In genomic region chr2:74555610-74556103, GRCh38 we compare ENCODE assay signal across 10 cellular contexts. TPM values are rescaled to one million over a fixed set of nuclear protein-coding genes. Genes with fewer than 3 reads are reported as not detected.
DNase-seq lines count a peak whose midpoint lies in the region; ATAC-seq and TF ChIP-seq lines count a peak whose summit lies in the region.
"Had no signal": no experiment of that assay in that cellular context is flagged by ENCODE, and none has a peak within 500 bp of the region (broad histone marks: within the 10 kb centered on the region; RNA-seq: fewer than 3 reads in every experiment).

No MANE protein-coding gene starts in this region.

- ATAC-seq in HG02571 (IDR thresholded peaks at IDR 0.05; ENCODE audit: unreplicated experiment) (no peak), GM21447 (IDR thresholded peaks at IDR 0.05; ENCODE audit: unreplicated experiment) (no peak)

- peak overlapping the region; percentile 65 for H3K4me3 ChIP-seq in SJSA1

- intact Hi-C loops in posterior vena cava (cut with DNase I) = no loop called here

- H3K4me1 Mint-ChIP-seq in glutamatergic neuron (ENCODE audit: low read depth, unreplicated experiment) = peaks cover 17% of the 10 kb centered on the region

- H3K36me3 ChIP-seq in ES-I3 (ENCODE audit: insufficient read depth, low read length) = no peaks in the 10 kb centered on the region
- H3K36me3 ChIP-seq in SJSA1 = peaks cover 13% of the 10 kb centered on the region

- H3K9me3 ChIP-seq in ES-I3 (ENCODE audit: control insufficient read depth, insufficient read depth, low read length) (no peaks in the 10 kb centered on the region), SJSA1 (replicated peaks) (no peaks in the 10 kb centered on the region)

- no peak for TF ChIP-seq CTCF in glutamatergic neuron (IDR thresholded peaks at IDR 0.05; ENCODE audit: partially characterized antibody, unreplicated experiment)

- peaks cover 9% of the 10 kb centered on the region for H3K36me3 Mint-ChIP-seq in glutamatergic neuron (ENCODE audit: unreplicated experiment)

- H3K27ac Mint-ChIP-seq in glutamatergic neuron (ENCODE audit: unreplicated experiment) = no peak overlapping the region

- peak overlapping the region; percentile 92 for H3K4me3 Mint-ChIP-seq in glutamatergic neuron (ENCODE audit: unreplicated experiment)

- peaks cover 28% of the 10 kb centered on the region for H3K27me3 Mint-ChIP-seq in glutamatergic neuron (ENCODE audit: unreplicated experiment)

- peak overlapping the region; percentile 91; the same call in 1 of the 2 replicates for H3K9ac ChIP-seq in ES-I3 (ENCODE audit: low read depth, low read length)

- H3K27me3 ChIP-seq in SJSA1 (replicated peaks) = no peaks in the 10 kb centered on the region

- DNase-seq in SJSA1 (ENCODE audit: low read depth in 1 of 2, low spot score in 2 of 2) (no peak), glutamatergic neuron (no peak), posterior vena cava (ENCODE audit: low spot score) (peak; percentile 80), mucosa of gallbladder (ENCODE audit: low spot score) (no peak), DMS114 treated with DMSO at 0.1 percent for 48 hours (lab: John Stamatoyannopoulos, UW; ENCODE audit: unreplicated experiment) (no peak)
- DNase-seq: activated CD4-positive, CD25-positive, alpha-beta regulatory T cell had no signal

- no peak overlapping the region for H3K27ac ChIP-seq in SJSA1

- H3K9me3 Mint-ChIP-seq in glutamatergic neuron (ENCODE audit: unreplicated experiment) = peaks cover 14% of the 10 kb centered on the region

- H3K4me1 ChIP-seq in ES-I3 (ENCODE audit: insufficient read depth, low read length) (peaks cover 24% of the 10 kb centered on the region), SJSA1 (replicated peaks) (peaks cover 24% of the 10 kb centered on the region)

RNA-seq across cellular contexts. Expression of gene DOK1, which starts 1.1 kb away (rescaled TPM):
- total RNA-seq in SJSA1 (2014; rRNA removed; shearing (Covaris generic)) = 13.6 and 14.4 TPM in 2 replicates
- total RNA-seq in glutamatergic neuron (ENCODE audit: unreplicated experiment) = 14.0 TPM
- total RNA-seq in posterior vena cava = 10 to 100 TPM; 11.0 to 12.2 TPM
- total RNA-seq in mucosa of gallbladder = 31.9 TPM

RNA-seq across cellular contexts. Expression of gene LOXL3, which starts 1.9 kb away (rescaled TPM):
- 10.4 and 14.8 TPM in 2 replicates for total RNA-seq in SJSA1 (2014; rRNA removed; shearing (Covaris generic))
- total RNA-seq in glutamatergic neuron (ENCODE audit: unreplicated experiment) = 64.2 TPM
- total RNA-seq in posterior vena cava = 10 to 100 TPM in 1 of 2 donors, 1 to 10 TPM in 1; 6.1 to 11.8 TPM
- total RNA-seq in mucosa of gallbladder = 15.9 TPM

RNA-seq across cellular contexts. Expression of gene HTRA2, which starts 25.9 kb away (rescaled TPM):
- 28.3 and 36.8 TPM in 2 replicates for total RNA-seq in SJSA1 (2014; rRNA removed; shearing (Covaris generic))
- total RNA-seq in glutamatergic neuron (ENCODE audit: unreplicated experiment) = 46.7 TPM
- total RNA-seq in posterior vena cava = 10 to 100 TPM; 22.4 to 30.4 TPM
- 31.0 TPM for total RNA-seq in mucosa of gallbladder

RNA-seq across cellular contexts. Expression of gene AUP1, which starts 26.2 kb away (rescaled TPM):
- total RNA-seq in SJSA1 (2014; rRNA removed; shearing (Covaris generic)) = 88.4 and 151 TPM in 2 replicates
- total RNA-seq in glutamatergic neuron (ENCODE audit: unreplicated experiment) (99.5 TPM), posterior vena cava (10 to 100 TPM; 64.4 to 67.0 TPM), mucosa of gallbladder (146 TPM)

RNA-seq across cellular contexts. Expression of gene DQX1, which starts 29.6 kb away (rescaled TPM):
- not detected in 2 replicates for total RNA-seq in SJSA1 (2014; rRNA removed; shearing (Covaris generic))
- total RNA-seq in glutamatergic neuron (ENCODE audit: unreplicated experiment) (0.91 TPM), posterior vena cava (not detected), mucosa of gallbladder (0.43 TPM)
- total RNA-seq: pulmonary artery endothelial cell had no signal
